In the genomic region with DNA sequence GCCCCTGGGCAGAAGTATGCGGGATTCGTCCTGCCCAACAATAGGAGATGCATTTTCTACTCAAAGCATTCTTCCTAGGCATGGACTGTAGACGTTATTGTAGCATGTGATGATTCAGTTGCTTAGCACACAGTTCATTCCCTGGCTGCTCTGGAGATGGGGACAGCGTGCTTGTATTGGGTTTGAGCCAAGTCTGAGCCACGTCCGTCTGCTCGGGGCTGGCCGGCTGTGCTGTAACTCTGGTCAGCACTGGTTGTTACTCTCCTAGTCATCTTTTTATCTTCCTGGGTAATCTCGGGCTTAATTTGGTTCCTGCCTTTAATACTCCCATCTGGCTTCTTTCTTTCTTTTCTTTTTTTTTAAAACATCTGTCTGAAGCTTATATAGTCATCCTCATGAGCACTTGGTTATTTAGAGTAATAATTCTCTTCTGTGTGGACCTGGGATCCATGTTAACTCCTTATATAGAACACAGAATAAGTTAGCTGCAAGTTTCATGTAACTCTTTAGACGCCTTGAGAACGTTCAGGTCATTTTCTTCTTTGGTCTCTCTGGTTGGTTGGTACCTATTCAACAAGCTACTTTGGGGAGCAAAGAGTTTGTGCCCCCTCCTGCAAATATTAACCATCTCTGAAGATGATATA, we compare ENCODE assay signal across 8 cellular contexts.
A peak's percentile ranks its signal among the peaks of the same experiment; 100 is the strongest.
DNase-seq lines count a peak whose midpoint lies in the region; ATAC-seq, FAIRE-seq and TF ChIP-seq lines count a peak whose summit lies in the region.

No MANE protein-coding gene starts in this region.

- H3K4me3 Mint-ChIP-seq in WTC11: no peak overlapping the region

- H3K36me3 ChIP-seq in HEK293 (ENCODE audit: control insufficient read depth in 2 of 2, insufficient read depth in 1 of 2, low read length in 2 of 2) (no peaks in the 10 kb centered on the region), small intestine (ENCODE audit: control insufficient read depth in 2 of 2, insufficient read depth in 2 of 2, low read length in 2 of 2) (no peaks in the 10 kb centered on the region)

- H3K9me3 ChIP-seq in HEK293 (ENCODE audit: control insufficient read depth, insufficient read depth, low read depth, low read length) (no peaks in the 10 kb centered on the region), small intestine (ENCODE audit: control insufficient read depth, low read depth) (no peaks in the 10 kb centered on the region)

- CTCF ChIA-PET in HEK293 (lab: Yijun Ruan, JAX) (interaction anchor here (0.6 kb wide), 1 partner anchor 199 kb away, joined by 4 read pairs; no protein-coding TSS in a partner anchor), WTC11 (lab: Charles Lee) (no interaction called here)

- no peak for ATAC-seq in WTC11
- peak; percentile 100 for ATAC-seq in left ventricle myocardium superior

- H3K27me3 Mint-ChIP-seq in WTC11 (ENCODE audit: low read depth): no peaks in the 10 kb centered on the region; the same call in 1 of the 2 replicates

- no peak overlapping the region for H3K27ac Mint-ChIP-seq in WTC11

- intact Hi-C loops in left ventricle myocardium superior (cut with micrococcal nuclease): no loop called here

- H3K27ac ChIP-seq in HEK293 (ENCODE audit: extremely low read depth, low read depth, low read length): 0 out of 2 replicates have a peak overlapping the region, but pooled peaks have one; percentile 43
- H3K27ac ChIP-seq in small intestine (ENCODE audit: low read depth in 1 of 2, low read length in 1 of 2): no peak overlapping the region

- no peaks in the 10 kb centered on the region for H3K9me3 Mint-ChIP-seq in WTC11

- no peak for FAIRE-seq in small intestine (lab: Jason Lieb, UNC)

- peaks cover 18% of the 10 kb centered on the region for H3K4me1 Mint-ChIP-seq in WTC11

- no peaks in the 10 kb centered on the region for H3K27me3 ChIP-seq in small intestine (ENCODE audit: control insufficient read depth in 2 of 2, insufficient read depth in 2 of 2, low read length in 2 of 2)

- H3K4me1 ChIP-seq in HEK293 (ENCODE audit: control insufficient read depth, insufficient read depth, low read length): peaks cover 23% of the 10 kb centered on the region
- H3K4me1 ChIP-seq in small intestine (ENCODE audit: control insufficient read depth in 2 of 2, insufficient read depth in 1 of 2, low read depth in 1 of 2, low read length in 1 of 2): no peaks in the 10 kb centered on the region

- no peak for DNase-seq in WTC11 (ENCODE audit: low spot score)
- DNase-seq in left ventricle myocardium superior: peak; percentile 76
- DNase-seq in small intestine: peak; percentile 47
- DNase-seq in stimulated activated naive CD4-positive, alpha-beta T cell treated with Interleukin-2 at 50 U/mL for 16 hours (lab: John Stamatoyannopoulos, UW): no peak
- no peak for DNase-seq in KG1 (lab: John Stamatoyannopoulos, UW)
- no peak for DNase-seq in SW 1271 (lab: John Stamatoyannopoulos, UW)
- DNase-seq in DMS79 (lab: John Stamatoyannopoulos, UW): no peak

- TF ChIP-seq CTCF in HEK293 (tag by site-specific recombination; IDR thresholded peaks at IDR 0.05) (no peak), WTC11 (IDR thresholded peaks at IDR 0.05) (no peak)

- H3K4me3 ChIP-seq in HEK293 (ENCODE audit: low read depth, low read length) (no peak overlapping the region), small intestine (ENCODE audit: low read depth in 1 of 2, low read length in 2 of 2) (no peak overlapping the region)

- POLR2A ChIA-PET in HEK293 (lab: Yijun Ruan, JAX) (interaction anchor here (0.6 kb wide), 1 partner anchor 146 kb away, joined by 5 read pairs; no protein-coding TSS in a partner anchor), WTC11 (lab: Charles Lee) (no interaction called here)

- WGBS in small intestine, 3 donors: 36 to 51% (median 41%) methylated on average over 11 of the region's 11 CpGs

- no peaks in the 10 kb centered on the region for H3K36me3 Mint-ChIP-seq in WTC11

TF ChIP-seq in HEK293, 187 proteins besides CTCF, POLR2A, EP300 and RAD21 (continues in another document):
- peak; percentile 97 for TF ChIP-seq ZNF600 (tag by site-specific recombination; IDR thresholded peaks at IDR 0.05)
- 0 out of 2 replicates have a peak, but pooled peaks have one; percentile 25 for TF ChIP-seq IKZF3 (tag by site-specific recombination; IDR thresholded peaks at IDR 0.05)
- TF ChIP-seq ZNF629 (tag by site-specific recombination; IDR thresholded peaks at IDR 0.05): peak; percentile 65
- TF ChIP-seq, protein P1, sequence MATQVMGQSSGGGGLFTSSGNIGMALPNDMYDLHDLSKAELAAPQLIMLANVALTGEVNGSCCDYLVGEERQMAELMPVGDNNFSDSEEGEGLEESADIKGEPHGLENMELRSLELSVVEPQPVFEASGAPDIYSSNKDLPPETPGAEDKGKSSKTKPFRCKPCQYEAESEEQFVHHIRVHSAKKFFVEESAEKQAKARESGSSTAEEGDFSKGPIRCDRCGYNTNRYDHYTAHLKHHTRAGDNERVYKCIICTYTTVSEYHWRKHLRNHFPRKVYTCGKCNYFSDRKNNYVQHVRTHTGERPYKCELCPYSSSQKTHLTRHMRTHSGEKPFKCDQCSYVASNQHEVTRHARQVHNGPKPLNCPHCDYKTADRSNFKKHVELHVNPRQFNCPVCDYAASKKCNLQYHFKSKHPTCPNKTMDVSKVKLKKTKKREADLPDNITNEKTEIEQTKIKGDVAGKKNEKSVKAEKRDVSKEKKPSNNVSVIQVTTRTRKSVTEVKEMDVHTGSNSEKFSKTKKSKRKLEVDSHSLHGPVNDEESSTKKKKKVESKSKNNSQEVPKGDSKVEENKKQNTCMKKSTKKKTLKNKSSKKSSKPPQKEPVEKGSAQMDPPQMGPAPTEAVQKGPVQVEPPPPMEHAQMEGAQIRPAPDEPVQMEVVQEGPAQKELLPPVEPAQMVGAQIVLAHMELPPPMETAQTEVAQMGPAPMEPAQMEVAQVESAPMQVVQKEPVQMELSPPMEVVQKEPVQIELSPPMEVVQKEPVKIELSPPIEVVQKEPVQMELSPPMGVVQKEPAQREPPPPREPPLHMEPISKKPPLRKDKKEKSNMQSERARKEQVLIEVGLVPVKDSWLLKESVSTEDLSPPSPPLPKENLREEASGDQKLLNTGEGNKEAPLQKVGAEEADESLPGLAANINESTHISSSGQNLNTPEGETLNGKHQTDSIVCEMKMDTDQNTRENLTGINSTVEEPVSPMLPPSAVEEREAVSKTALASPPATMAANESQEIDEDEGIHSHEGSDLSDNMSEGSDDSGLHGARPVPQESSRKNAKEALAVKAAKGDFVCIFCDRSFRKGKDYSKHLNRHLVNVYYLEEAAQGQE (tag by site-specific recombination; IDR thresholded peaks at IDR 0.05): peak; percentile 29; the same call in 1 of the 2 replicates
- TF ChIP-seq SALL2 (tag by site-specific recombination; IDR thresholded peaks at IDR 0.05; ENCODE audit: borderline replicate concordance): no peak
- peak; percentile 69 for TF ChIP-seq ZBTB17 (tag by site-specific recombination; IDR thresholded peaks at IDR 0.05)
- peak; percentile 48; the same call in 1 of the 2 replicates for TF ChIP-seq ZBTB20 (tag by site-specific recombination; IDR thresholded peaks at IDR 0.05)

TF ChIP-seq in WTC11, 78 proteins besides CTCF, POLR2A, EP300 and RAD21:
- TF ChIP-seq TCF7 (CRISPR knock-in tag; IDR thresholded peaks at IDR 0.05; ENCODE audit: low read depth): no peak
- no peak for TF ChIP-seq ZNF423 (CRISPR knock-in tag; IDR thresholded peaks at IDR 0.05)
- no peak for TF ChIP-seq SMAD4 (CRISPR knock-in tag; IDR thresholded peaks at IDR 0.05)
- peak; percentile 50; the same call in 1 of the 2 replicates for TF ChIP-seq GABPB1 (CRISPR knock-in tag; IDR thresholded peaks at IDR 0.05)
- TF ChIP-seq, protein P2, sequence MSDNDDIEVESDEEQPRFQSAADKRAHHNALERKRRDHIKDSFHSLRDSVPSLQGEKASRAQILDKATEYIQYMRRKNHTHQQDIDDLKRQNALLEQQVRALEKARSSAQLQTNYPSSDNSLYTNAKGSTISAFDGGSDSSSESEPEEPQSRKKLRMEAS (CRISPR knock-in tag; IDR thresholded peaks at IDR 0.05): no peak
- TF ChIP-seq ZNF138 (CRISPR knock-in tag; conservative IDR thresholded peaks at IDR 0.05): no peak
- no peak for TF ChIP-seq FOXJ3 (CRISPR knock-in tag; IDR thresholded peaks at IDR 0.05; ENCODE audit: borderline replicate concordance)
TF ChIP-seq in WTC11: peak in this region for 1.

Comparison
In these comparisons a context has a peak if more than half of its experiments do, and no peak if none do; other contexts are left out.
1. DNase-seq: peak in left ventricle myocardium superior (single experiment) and small intestine (single experiment); none in WTC11 (single experiment), stimulated activated naive CD4-positive, alpha-beta T cell treated with Interleukin-2 at 50 U/mL for 16 hours (single experiment), KG1 (single experiment), SW 1271 (0 of 2) and DMS79 (single experiment).